1 cellular context compared by ENCODE assay signal in genomic region chr5:131794596-131794995, GRCh38.
TF ChIP-seq lines count a peak whose summit lies in the region.

No MANE protein-coding gene starts in this region.

TF ChIP-seq in HepG2, 621 proteins besides CTCF, POLR2A, EP300 and RAD21 (continued from another document):
- no peak for TF ChIP-seq ZUFSP (CRISPR knock-in tag; IDR thresholded peaks at IDR 0.05; ENCODE audit: borderline replicate concordance)
- TF ChIP-seq POLR2AphosphoS2 (IDR thresholded peaks at IDR 0.05; ENCODE audit: low read depth, low read length), result peak; percentile 77; the same call in 1 of the 2 replicates
